ENCODE assay signal across 21 cellular contexts in genomic region chr19:8368136-8368535, GRCh38. TPM values are rescaled to one million over a fixed set of nuclear protein-coding genes. Genes with fewer than 3 reads are reported as not detected.
DNase-seq lines count a peak whose midpoint lies in the region; ATAC-seq and TF ChIP-seq lines count a peak whose summit lies in the region.
"Had no signal": no experiment of that assay in that cellular context is flagged by ENCODE, and none has a peak within 500 bp of the region (broad histone marks: within the 10 kb centered on the region; RNA-seq: fewer than 3 reads in every experiment).

No MANE protein-coding gene starts in this region.

- H3K4me1 ChIP-seq in left ventricle myocardium inferior (peaks cover 82% of the 10 kb centered on the region), heart right ventricle (peaks cover 12 to 72% (median 47%) of the 10 kb centered on the region in 9 donors), neural progenitor cell (peaks cover 10% of the 10 kb centered on the region), suprapubic skin (peaks cover 75% of the 10 kb centered on the region)

- peaks cover 23% of the 10 kb centered on the region for H3K4me1 Mint-ChIP-seq in neural progenitor cell

- H3K9me3 ChIP-seq in left ventricle myocardium inferior (replicated peaks), result no peaks in the 10 kb centered on the region
- no peaks in the 10 kb centered on the region for H3K9me3 ChIP-seq in heart right ventricle
- H3K9me3 ChIP-seq in neural progenitor cell (ENCODE audit: low read depth), result no peaks in the 10 kb centered on the region
- no peaks in the 10 kb centered on the region for H3K9me3 ChIP-seq in suprapubic skin
- H3K9me3 ChIP-seq: BE2C, prostate gland, transverse colon had no signal

- peaks cover 17% of the 10 kb centered on the region for H3F3A ChIP-seq in neural progenitor cell (ENCODE audit: low read depth)

- H3K27ac ChIP-seq in left ventricle myocardium inferior (replicated peaks) (peak overlapping the region; percentile 88), heart right ventricle (peak overlapping the region in 4 of 10 donors; percentile 77 to 93 (median 86)), brain microvascular endothelial cell (peak overlapping the region; percentile 30), neural progenitor cell (no peak overlapping the region), suprapubic skin (peak overlapping the region; percentile 6)
- H3K27ac ChIP-seq: prostate gland had no signal

- H3K4me3 ChIP-seq in left ventricle myocardium inferior (no peak overlapping the region), heart right ventricle (no peak overlapping the region), brain microvascular endothelial cell (ENCODE audit: low read depth, low read length) (no peak overlapping the region), neural progenitor cell (no peak overlapping the region), suprapubic skin (no peak overlapping the region)
- H3K4me3 ChIP-seq: prostate gland had no signal

- TF ChIP-seq CTCF in left ventricle myocardium inferior (IDR thresholded peaks at IDR 0.05; ENCODE audit: borderline replicate concordance) (no peak), heart right ventricle (IDR thresholded peaks at IDR 0.05) (no peak), brain microvascular endothelial cell (IDR thresholded peaks at IDR 0.05; ENCODE audit: low read depth, low read length, missing control alignments) (no peak), neural progenitor cell (IDR thresholded peaks at IDR 0.05) (no peak), suprapubic skin (IDR thresholded peaks at IDR 0.05) (no peak)

- H3K36me3 Mint-ChIP-seq in neural progenitor cell, result no peaks in the 10 kb centered on the region

- H2AFZ ChIP-seq in neural progenitor cell (replicated peaks), result no peak overlapping the region

- in situ Hi-C loops in brain microvascular endothelial cell (cut with HindIII; ENCODE audit: low pct_ligation_motif_present, low sequenced_read_pairs), result no loop called here

- no peak overlapping the region for H3K9ac ChIP-seq in neural progenitor cell

- H3K9me3 Mint-ChIP-seq in neural progenitor cell, result no peaks in the 10 kb centered on the region
- H3K9me3 Mint-ChIP-seq: activated T-helper 1 cell treated with anti-CD3 and anti-CD28 coated beads, Interleukin-12 subunit alpha, Interleukin-12 subunit beta, Interleukin-2, Interleukin-4 antibody, amounts not matched to agents 30 ng/mL and 10 ng/mL and 1 ng/mL, durations not matched to agents 14 hours and 24 hours and 36 hours; dendritic cell treated with granulocyte-macrophage colony-stimulating factor and Interleukin-4, amounts not matched to agents 40 ng/mL and 50 ng/mL, for 4 days; stimulated activated naive CD8-positive, alpha-beta T cell treated with anti-CD3 and anti-CD28 coated beads, Interleukin-15, Interleukin-2, amounts not matched to agents 100 ng/mL and 50 ng/mL, for 24 hours had no signal

- DNase-seq in left ventricle myocardium inferior (no peak), heart right ventricle (no peak), brain microvascular endothelial cell (no peak), neural progenitor cell (ENCODE audit: low spot score) (no peak), suprapubic skin (ENCODE audit: low spot score in 2 of 2) (no peak), NCI-H748 treated with DMSO at 0.1 percent for 48 hours (lab: John Stamatoyannopoulos, UW) (no peak)
- DNase-seq in activated CD4-positive, alpha-beta T cell treated with anti-CD3 and anti-CD28 coated beads for 48 hours, result no peak
- no peak for DNase-seq in NK-92 treated with Interleukin-12 subunit alpha and Interleukin-12 subunit beta, amount 100 ng/mL, for 24 hours (lab: John Stamatoyannopoulos, UW)
- DNase-seq: activated CD4-positive, alpha-beta T cell treated with anti-CD3 and anti-CD28 coated beads for 1 hour; BE2C; DMS79; KG1; NCI-H524; stimulated activated CD4-positive, alpha-beta T cell treated with anti-CD3 and anti-CD28 coated beads, Interleukin-4, amount 100 ng/mL, for 4 hours; transverse colon had no signal

- peaks cover 43% of the 10 kb centered on the region for H3K36me3 ChIP-seq in left ventricle myocardium inferior
- H3K36me3 ChIP-seq in heart right ventricle, result peaks cover 0 to 56% (median 0%) of the 10 kb centered on the region in 9 donors
- peaks cover 52% of the 10 kb centered on the region for H3K36me3 ChIP-seq in brain microvascular endothelial cell (replicated peaks)
- no peaks in the 10 kb centered on the region for H3K36me3 ChIP-seq in neural progenitor cell
- peaks cover 25% of the 10 kb centered on the region for H3K36me3 ChIP-seq in suprapubic skin
- H3K36me3 ChIP-seq: BE2C, prostate gland, transverse colon had no signal

- H3K27me3 ChIP-seq in left ventricle myocardium inferior (ENCODE audit: low read depth) (no peaks in the 10 kb centered on the region), heart right ventricle (peaks cover 0 to 27% (median 0%) of the 10 kb centered on the region in 7 donors), brain microvascular endothelial cell (replicated peaks) (no peaks in the 10 kb centered on the region), neural progenitor cell (peaks cover 43% of the 10 kb centered on the region), suprapubic skin (no peaks in the 10 kb centered on the region)

- peak overlapping the region; percentile 24 for H3K4me3 Mint-ChIP-seq in neural progenitor cell
- H3K4me3 Mint-ChIP-seq: activated T-helper 1 cell treated with anti-CD3 and anti-CD28 coated beads, Interleukin-12 subunit alpha, Interleukin-12 subunit beta, Interleukin-2, Interleukin-4 antibody, amounts not matched to agents 30 ng/mL and 10 ng/mL and 1 ng/mL, durations not matched to agents 14 hours and 24 hours and 36 hours; stimulated activated naive CD8-positive, alpha-beta T cell treated with anti-CD3 and anti-CD28 coated beads, Interleukin-15, Interleukin-2, amounts not matched to agents 100 ng/mL and 50 ng/mL, for 24 hours had no signal

- H3K27ac Mint-ChIP-seq in neural progenitor cell, result no peak overlapping the region
- H3K27ac Mint-ChIP-seq: activated T-helper 1 cell treated with anti-CD3 and anti-CD28 coated beads, Interleukin-12 subunit alpha, Interleukin-12 subunit beta, Interleukin-2, Interleukin-4 antibody, amounts not matched to agents 30 ng/mL and 10 ng/mL and 1 ng/mL, durations not matched to agents 14 hours and 24 hours and 36 hours; stimulated activated naive CD8-positive, alpha-beta T cell treated with anti-CD3 and anti-CD28 coated beads, Interleukin-15, Interleukin-2, amounts not matched to agents 100 ng/mL and 50 ng/mL, for 24 hours had no signal

- no peaks in the 10 kb centered on the region for H3K79me2 ChIP-seq in neural progenitor cell (ENCODE audit: low read depth)

- TF ChIP-seq POLR2A in suprapubic skin (IDR thresholded peaks at IDR 0.05), result no peak

- H3K27me3 Mint-ChIP-seq in neural progenitor cell (ENCODE audit: insufficient read depth, low read depth), result peaks cover 30% of the 10 kb centered on the region

- intact Hi-C loops in left ventricle myocardium inferior (cut with micrococcal nuclease), result no loop called here
- intact Hi-C loops in heart right ventricle (cut with DNase I), result no loop called here

- no peak for TF ChIP-seq EP300 in suprapubic skin (IDR thresholded peaks at IDR 0.05)

- 93 to 95% methylated on average over 8 of the region's 8 CpGs for WGBS in heart right ventricle, 2 donors
- WGBS in suprapubic skin, result 92% methylated on average over 8 of the region's 8 CpGs

- H3K4me2 ChIP-seq in neural progenitor cell, result no peak overlapping the region

- ATAC-seq in heart right ventricle, result no peak

- no peaks in the 10 kb centered on the region for H4K20me1 ChIP-seq in neural progenitor cell (ENCODE audit: low read depth)

RNA-seq across cellular contexts. Expression of gene ANGPTL4, which starts 4.2 kb away (rescaled TPM):
- total RNA-seq in left ventricle myocardium inferior (8.4 TPM), heart right ventricle (100 to 1,000 TPM in 1 of 10 donors, 10 to 100 TPM in 1, 1 to 10 TPM in 8; 1.5 to 154 (median 4.5) TPM), neural progenitor cell (ENCODE audit: low replicate concordance) (1.9 TPM in 1 of 2 replicates, not detected in the other), suprapubic skin (10 to 100 TPM; 15.3 to 56.4 (median 19.1) TPM)
- polyA plus RNA-seq in heart right ventricle, result 10 to 100 TPM; 11.3 to 28.7 TPM
- total RNA-seq: mononuclear cell had no signal
- polyA plus RNA-seq: neural cell had no signal

RNA-seq across cellular contexts. Expression of gene RAB11B, which starts 22.0 kb away (rescaled TPM):
- total RNA-seq in left ventricle myocardium inferior, result 157 TPM
- 100 to 1,000 TPM; 140 to 178 (median 159) TPM for total RNA-seq in heart right ventricle
- polyA plus RNA-seq in heart right ventricle, result 100 to 1,000 TPM; 111 to 112 TPM
- 17.1 and 32.3 TPM in 2 replicates for total RNA-seq in neural progenitor cell (ENCODE audit: low replicate concordance)
- 100 to 1,000 TPM in 1 of 4 donors, 10 to 100 TPM in 3; 44.8 to 104 (median 57.8) TPM for total RNA-seq in suprapubic skin

RNA-seq across cellular contexts. Expression of gene KANK3, which starts 25.1 kb away (rescaled TPM):
- total RNA-seq in left ventricle myocardium inferior (19.9 TPM), heart right ventricle (10 to 100 TPM; 10.2 to 26.1 (median 16.7) TPM), neural progenitor cell (ENCODE audit: low replicate concordance) (1.9 TPM in 1 of 2 replicates, not detected in the other), suprapubic skin (1 to 10 TPM in 3 of 4 donors, under 1 TPM in 1; 0.83 to 7.9 (median 4.3) TPM)
- polyA plus RNA-seq in heart right ventricle, result 10 to 100 TPM; 23.8 to 34.0 TPM

RNA-seq across cellular contexts. Expression of gene MARCHF2, which starts 45.0 kb away (rescaled TPM):
- 109 TPM for total RNA-seq in left ventricle myocardium inferior
- 100 to 1,000 TPM in 1 of 10 donors, 10 to 100 TPM in 9; 70.4 to 104 (median 90.8) TPM for total RNA-seq in heart right ventricle
- polyA plus RNA-seq in heart right ventricle, result 10 to 100 TPM; 49.2 to 67.5 TPM
- total RNA-seq in neural progenitor cell (ENCODE audit: low replicate concordance), result 27.0 and 72.7 TPM in 2 replicates
- 10 to 100 TPM; 47.4 to 99.0 (median 90.8) TPM for total RNA-seq in suprapubic skin

RNA-seq across cellular contexts. Expression of gene RPS28, which starts 46.8 kb away (rescaled TPM):
- total RNA-seq in left ventricle myocardium inferior, result 967 TPM
- 1,000 to 10,000 TPM in 9 of 10 donors, 100 to 1,000 TPM in 1; 992 to 1,375 (median 1,101) TPM for total RNA-seq in heart right ventricle
- 100 to 1,000 TPM; 883 to 920 TPM for polyA plus RNA-seq in heart right ventricle
- total RNA-seq in neural progenitor cell (ENCODE audit: low replicate concordance), result 296 and 550 TPM in 2 replicates
- total RNA-seq in suprapubic skin, result 1,000 to 10,000 TPM in 1 of 4 donors, 100 to 1,000 TPM in 3; 464 to 1,363 (median 834) TPM
